In genomic region chr9:76955406-76955805, GRCh38 we compare ENCODE assay signal across 1 cellular context. TPM values are rescaled to one million over a fixed set of nuclear protein-coding genes. Genes with fewer than 3 reads are reported as not detected.
"Had no signal": no experiment of that assay in that cellular context is flagged by ENCODE, and none has a peak within 500 bp of the region (broad histone marks: within the 10 kb centered on the region; RNA-seq: fewer than 3 reads in every experiment).

No MANE protein-coding gene starts in this region.

RNA-seq across cellular contexts. Expression of gene PRUNE2, which starts 49.5 kb away (rescaled TPM):
- total RNA-seq: G401 had no signal
